Comparison of ENCODE assay signal across 8 cellular contexts in genomic region chr3:184561329-184562145, GRCh38. TPM values are rescaled to one million over a fixed set of nuclear protein-coding genes. Genes with fewer than 3 reads are reported as not detected.
A peak's percentile ranks its signal among the peaks of the same experiment; 100 is the strongest.
DNase-seq lines count a peak whose midpoint lies in the region; ATAC-seq and TF ChIP-seq lines count a peak whose summit lies in the region.

Gene EPHB3, plus strand, starts transcription at chr3:184561785. Its CDS starts 451 bp downstream, at chr3:184562236.

- TF ChIP-seq POLR2A in breast epithelium (IDR thresholded peaks at IDR 0.05): peak; percentile 90

- ATAC-seq in GM18870 (IDR thresholded peaks at IDR 0.05; ENCODE audit: unreplicated experiment) (peak; percentile 88), HG03139 (IDR thresholded peaks at IDR 0.05; ENCODE audit: unreplicated experiment) (peak; percentile 75)

- intact Hi-C loops in breast epithelium (cut with DNase I; ENCODE audit: low total_unique reads): no loop called here

- peak within 1 kb of the TSS; percentile 54 to 87 (median 79) for H3K4me3 ChIP-seq in breast epithelium
- peak within 1 kb of the TSS; percentile 46 for H3K4me3 ChIP-seq in iPS-15b (ENCODE audit: low read depth, low read length)
- peak within 1 kb of the TSS; percentile 63 for H3K4me3 ChIP-seq in skeletal muscle cell (ENCODE audit: low read depth, low read length)

- H3K9ac ChIP-seq in iPS-15b (ENCODE audit: low read depth, low read length): no peak within 1 kb of the TSS

- H3K27me3 ChIP-seq in breast epithelium: no peaks in the 10 kb centered on the region
- peaks cover 87% of the 10 kb centered on the region for H3K27me3 ChIP-seq in iPS-15b (ENCODE audit: control insufficient read depth, insufficient read depth, low read length)

- H3K36me3 ChIP-seq in breast epithelium (no peaks in the 10 kb centered on the region), iPS-15b (ENCODE audit: control insufficient read depth, insufficient read depth, low read length) (no peaks in the 10 kb centered on the region)

- H3K4me1 ChIP-seq in breast epithelium (peaks cover 6 to 23% of the 10 kb centered on the region in 2 donors), iPS-15b (ENCODE audit: control insufficient read depth, insufficient read depth, low read length) (peaks cover 17% of the 10 kb centered on the region)

- in situ Hi-C loops in ACHN (cut with HindIII; ENCODE audit: low pct_ligation_motif_present, low pct_unique_long_range_greater_than_20kb, low sequenced_read_pairs): no loop called here

- no peaks in the 10 kb centered on the region for H3K9me3 ChIP-seq in breast epithelium
- no peaks in the 10 kb centered on the region for H3K9me3 ChIP-seq in iPS-15b (ENCODE audit: control insufficient read depth, insufficient read depth, low read length)

- DNase-seq in ACHN (peak; percentile 96), NCI-H2196 (lab: John Stamatoyannopoulos, UW; ENCODE audit: unreplicated experiment) (peak; percentile 100), breast epithelium (ENCODE audit: low spot score in 2 of 2) (peak; percentile 99), skeletal muscle cell (ENCODE audit: low read depth) (peak; percentile 94)

- H3K27ac ChIP-seq in VCaP (peak within 1 kb of the TSS; percentile 96), breast epithelium (peak within 1 kb of the TSS; percentile 93 to 96)

- TF ChIP-seq CTCF in VCaP (conservative IDR thresholded peaks at IDR 0.05) (peak; percentile 95), breast epithelium (IDR thresholded peaks at IDR 0.05) (peak; percentile 98 to 100 (median 100))

RNA-seq across cellular contexts. Expression of gene EPHB3, which starts in this region (rescaled TPM):
- total RNA-seq in breast epithelium: 10 to 100 TPM in 1 of 3 donors, 1 to 10 TPM in 1, under 1 TPM in 1; 0.32 to 25.3 (median 7.9) TPM

Comparison
In these comparisons a context has a peak if more than half of its experiments do, and no peak if none do; other contexts are left out.
1. Peak in every context shown above with its lines: DNase-seq, ATAC-seq, H3K4me3 ChIP-seq and H3K27ac ChIP-seq.